In the genomic region with DNA sequence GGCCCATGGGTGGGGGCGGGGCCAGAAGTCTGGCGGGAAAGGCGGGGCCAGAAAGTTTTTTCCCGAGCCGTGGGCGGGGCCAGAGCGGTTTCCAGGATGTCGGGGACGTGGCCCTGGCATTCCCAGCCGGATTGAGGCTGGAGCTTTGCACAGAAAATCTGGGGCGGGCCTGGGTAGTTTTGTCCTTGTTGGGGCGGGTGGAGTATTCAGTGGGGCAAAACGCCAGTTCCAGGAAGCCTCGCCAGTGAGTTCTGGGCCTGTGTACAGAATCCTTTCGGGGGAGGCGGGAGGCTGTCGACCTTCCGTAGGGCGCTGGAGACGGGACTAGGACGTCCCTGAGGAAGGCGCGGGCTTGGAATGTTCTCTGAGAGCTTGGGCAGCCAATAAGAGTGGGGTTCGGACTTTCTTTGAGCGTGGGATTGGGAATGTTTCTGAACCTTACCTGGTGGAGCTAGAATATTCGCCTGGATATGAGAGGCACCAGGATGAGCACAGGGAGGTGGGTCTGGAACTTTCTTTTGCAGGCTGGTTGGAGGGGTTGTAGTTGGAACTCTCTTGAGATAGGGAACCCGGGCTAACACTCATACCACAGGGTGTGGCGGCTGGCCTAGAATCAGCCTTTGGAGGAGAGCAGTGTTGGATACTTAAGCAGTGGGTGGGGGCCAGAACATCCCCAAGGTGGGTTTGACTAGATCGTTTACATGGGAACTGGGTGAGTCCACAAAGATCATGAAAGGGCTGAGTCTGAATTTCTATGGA, we compare ENCODE assay signal across 1 cellular context.
TF ChIP-seq lines count a peak whose summit lies in the region.

No MANE protein-coding gene starts in this region.

TF ChIP-seq in HepG2, 621 proteins besides CTCF, POLR2A, EP300 and RAD21 (continued from another document):
- TF ChIP-seq SP5 (CRISPR knock-in tag; IDR thresholded peaks at IDR 0.05; ENCODE audit: borderline replicate concordance, low read depth) (peak; percentile 24; the same call in 1 of the 2 replicates), ZFX (CRISPR knock-in tag; IDR thresholded peaks at IDR 0.05; ENCODE audit: low read depth) (peak; percentile 57), SAP130 (CRISPR knock-in tag; IDR thresholded peaks at IDR 0.05; ENCODE audit: low read depth) (peak; percentile 74), MYC (CRISPR knock-in tag; IDR thresholded peaks at IDR 0.05; ENCODE audit: borderline replicate concordance) (peak; percentile 17; the same call in 1 of the 2 replicates), FOXK1 (CRISPR knock-in tag; IDR thresholded peaks at IDR 0.05; ENCODE audit: borderline replicate concordance, low read depth) (no peak), RXRA (CRISPR knock-in tag; IDR thresholded peaks at IDR 0.05) (peak; percentile 31; the same call in 1 of the 2 replicates), ZFP90 (CRISPR knock-in tag; IDR thresholded peaks at IDR 0.05; ENCODE audit: borderline replicate concordance) (0 out of 2 replicates have a peak, but pooled peaks have one; percentile 50), NFKB2 (CRISPR knock-in tag; IDR thresholded peaks at IDR 0.05; ENCODE audit: borderline replicate concordance) (peak; percentile 55; the same call in 1 of the 2 replicates), ZNF44 (CRISPR knock-in tag; IDR thresholded peaks at IDR 0.05) (no peak)
- TF ChIP-seq, protein P1, sequence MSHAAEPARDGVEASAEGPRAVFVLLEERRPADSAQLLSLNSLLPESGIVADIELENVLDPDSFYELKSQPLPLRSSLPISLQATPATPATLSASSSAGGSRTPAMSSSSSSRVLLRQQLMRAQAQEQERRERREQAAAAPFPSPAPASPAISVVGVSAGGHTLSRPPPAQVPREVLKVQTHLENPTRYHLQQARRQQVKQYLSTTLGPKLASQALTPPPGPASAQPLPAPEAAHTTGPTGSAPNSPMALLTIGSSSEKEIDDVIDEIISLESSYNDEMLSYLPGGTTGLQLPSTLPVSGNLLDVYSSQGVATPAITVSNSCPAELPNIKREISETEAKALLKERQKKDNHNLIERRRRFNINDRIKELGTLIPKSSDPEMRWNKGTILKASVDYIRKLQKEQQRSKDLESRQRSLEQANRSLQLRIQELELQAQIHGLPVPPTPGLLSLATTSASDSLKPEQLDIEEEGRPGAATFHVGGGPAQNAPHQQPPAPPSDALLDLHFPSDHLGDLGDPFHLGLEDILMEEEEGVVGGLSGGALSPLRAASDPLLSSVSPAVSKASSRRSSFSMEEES (CRISPR knock-in tag; IDR thresholded peaks at IDR 0.05), result no peak
- TF ChIP-seq, protein P2, sequence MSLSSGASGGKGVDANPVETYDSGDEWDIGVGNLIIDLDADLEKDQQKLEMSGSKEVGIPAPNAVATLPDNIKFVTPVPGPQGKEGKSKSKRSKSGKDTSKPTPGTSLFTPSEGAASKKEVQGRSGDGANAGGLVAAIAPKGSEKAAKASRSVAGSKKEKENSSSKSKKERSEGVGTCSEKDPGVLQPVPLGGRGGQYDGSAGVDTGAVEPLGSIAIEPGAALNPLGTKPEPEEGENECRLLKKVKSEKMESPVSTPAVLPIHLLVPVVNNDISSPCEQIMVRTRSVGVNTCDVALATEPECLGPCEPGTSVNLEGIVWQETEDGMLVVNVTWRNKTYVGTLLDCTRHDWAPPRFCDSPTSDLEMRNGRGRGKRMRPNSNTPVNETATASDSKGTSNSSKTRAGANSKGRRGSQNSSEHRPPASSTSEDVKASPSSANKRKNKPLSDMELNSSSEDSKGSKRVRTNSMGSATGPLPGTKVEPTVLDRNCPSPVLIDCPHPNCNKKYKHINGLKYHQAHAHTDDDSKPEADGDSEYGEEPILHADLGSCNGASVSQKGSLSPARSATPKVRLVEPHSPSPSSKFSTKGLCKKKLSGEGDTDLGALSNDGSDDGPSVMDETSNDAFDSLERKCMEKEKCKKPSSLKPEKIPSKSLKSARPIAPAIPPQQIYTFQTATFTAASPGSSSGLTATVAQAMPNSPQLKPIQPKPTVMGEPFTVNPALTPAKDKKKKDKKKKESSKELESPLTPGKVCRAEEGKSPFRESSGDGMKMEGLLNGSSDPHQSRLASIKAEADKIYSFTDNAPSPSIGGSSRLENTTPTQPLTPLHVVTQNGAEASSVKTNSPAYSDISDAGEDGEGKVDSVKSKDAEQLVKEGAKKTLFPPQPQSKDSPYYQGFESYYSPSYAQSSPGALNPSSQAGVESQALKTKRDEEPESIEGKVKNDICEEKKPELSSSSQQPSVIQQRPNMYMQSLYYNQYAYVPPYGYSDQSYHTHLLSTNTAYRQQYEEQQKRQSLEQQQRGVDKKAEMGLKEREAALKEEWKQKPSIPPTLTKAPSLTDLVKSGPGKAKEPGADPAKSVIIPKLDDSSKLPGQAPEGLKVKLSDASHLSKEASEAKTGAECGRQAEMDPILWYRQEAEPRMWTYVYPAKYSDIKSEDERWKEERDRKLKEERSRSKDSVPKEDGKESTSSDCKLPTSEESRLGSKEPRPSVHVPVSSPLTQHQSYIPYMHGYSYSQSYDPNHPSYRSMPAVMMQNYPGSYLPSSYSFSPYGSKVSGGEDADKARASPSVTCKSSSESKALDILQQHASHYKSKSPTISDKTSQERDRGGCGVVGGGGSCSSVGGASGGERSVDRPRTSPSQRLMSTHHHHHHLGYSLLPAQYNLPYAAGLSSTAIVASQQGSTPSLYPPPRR (CRISPR knock-in tag; IDR thresholded peaks at IDR 0.05; ENCODE audit: borderline replicate concordance), result no peak
- TF ChIP-seq, protein P3, sequence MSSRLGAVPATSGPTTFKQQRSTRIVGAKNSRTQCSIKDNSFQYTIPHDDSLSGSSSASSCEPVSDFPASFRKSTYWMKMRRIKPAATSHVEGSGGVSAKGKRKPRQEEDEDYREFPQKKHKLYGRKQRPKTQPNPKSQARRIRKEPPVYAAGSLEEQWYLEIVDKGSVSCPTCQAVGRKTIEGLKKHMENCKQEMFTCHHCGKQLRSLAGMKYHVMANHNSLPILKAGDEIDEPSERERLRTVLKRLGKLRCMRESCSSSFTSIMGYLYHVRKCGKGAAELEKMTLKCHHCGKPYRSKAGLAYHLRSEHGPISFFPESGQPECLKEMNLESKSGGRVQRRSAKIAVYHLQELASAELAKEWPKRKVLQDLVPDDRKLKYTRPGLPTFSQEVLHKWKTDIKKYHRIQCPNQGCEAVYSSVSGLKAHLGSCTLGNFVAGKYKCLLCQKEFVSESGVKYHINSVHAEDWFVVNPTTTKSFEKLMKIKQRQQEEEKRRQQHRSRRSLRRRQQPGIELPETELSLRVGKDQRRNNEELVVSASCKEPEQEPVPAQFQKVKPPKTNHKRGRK (CRISPR knock-in tag; IDR thresholded peaks at IDR 0.05), result no peak
